ENCODE assay signal across 2 cellular contexts in the genomic region with DNA sequence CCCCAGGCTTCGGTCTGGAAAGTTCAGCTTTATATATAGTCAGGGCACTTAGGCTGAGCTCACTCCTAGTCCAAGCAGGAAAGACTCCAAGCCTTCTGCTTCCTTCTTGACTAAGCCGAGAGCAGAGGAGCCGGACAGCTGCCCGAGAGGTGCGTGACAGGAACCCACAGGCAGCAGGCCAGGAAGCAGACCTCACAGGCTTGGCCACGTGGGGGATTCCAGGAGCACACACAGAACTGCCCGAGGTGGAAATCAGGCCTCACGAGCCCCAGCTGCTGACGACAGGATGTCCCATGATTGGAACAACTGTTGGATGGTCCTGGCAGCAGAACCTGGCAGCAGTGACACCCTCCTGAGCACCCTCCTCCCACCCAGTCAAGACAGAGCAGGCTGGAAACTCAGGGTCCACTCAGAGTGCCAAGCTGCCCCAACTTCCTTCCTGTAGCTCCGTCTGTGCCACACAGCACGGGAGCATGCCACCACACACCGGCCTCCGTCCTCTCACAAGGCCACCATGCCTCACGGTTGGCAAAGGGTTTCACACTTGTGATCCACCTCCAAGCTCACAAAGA.
TF ChIP-seq lines count a peak whose summit lies in the region.

No MANE protein-coding gene starts in this region.

TF ChIP-seq in liver, 16 proteins besides CTCF, POLR2A, EP300 and RAD21:
- no peak for TF ChIP-seq HNF4A (conservative IDR thresholded peaks at IDR 0.05)
- no peak for TF ChIP-seq HNF4G (IDR thresholded peaks at IDR 0.05)
- TF ChIP-seq, protein P1, sequence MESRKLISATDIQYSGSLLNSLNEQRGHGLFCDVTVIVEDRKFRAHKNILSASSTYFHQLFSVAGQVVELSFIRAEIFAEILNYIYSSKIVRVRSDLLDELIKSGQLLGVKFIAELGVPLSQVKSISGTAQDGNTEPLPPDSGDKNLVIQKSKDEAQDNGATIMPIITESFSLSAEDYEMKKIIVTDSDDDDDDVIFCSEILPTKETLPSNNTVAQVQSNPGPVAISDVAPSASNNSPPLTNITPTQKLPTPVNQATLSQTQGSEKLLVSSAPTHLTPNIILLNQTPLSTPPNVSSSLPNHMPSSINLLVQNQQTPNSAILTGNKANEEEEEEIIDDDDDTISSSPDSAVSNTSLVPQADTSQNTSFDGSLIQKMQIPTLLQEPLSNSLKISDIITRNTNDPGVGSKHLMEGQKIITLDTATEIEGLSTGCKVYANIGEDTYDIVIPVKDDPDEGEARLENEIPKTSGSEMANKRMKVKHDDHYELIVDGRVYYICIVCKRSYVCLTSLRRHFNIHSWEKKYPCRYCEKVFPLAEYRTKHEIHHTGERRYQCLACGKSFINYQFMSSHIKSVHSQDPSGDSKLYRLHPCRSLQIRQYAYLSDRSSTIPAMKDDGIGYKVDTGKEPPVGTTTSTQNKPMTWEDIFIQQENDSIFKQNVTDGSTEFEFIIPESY (IDR thresholded peaks at IDR 0.05), result no peak
- no peak for TF ChIP-seq REST (IDR thresholded peaks at IDR 0.05)
- no peak for TF ChIP-seq EGR1 (IDR thresholded peaks at IDR 0.05; ENCODE audit: low read depth in 2 of 2)
- no peak for TF ChIP-seq FOXA1 (IDR thresholded peaks at IDR 0.05)
- TF ChIP-seq, protein P2, sequence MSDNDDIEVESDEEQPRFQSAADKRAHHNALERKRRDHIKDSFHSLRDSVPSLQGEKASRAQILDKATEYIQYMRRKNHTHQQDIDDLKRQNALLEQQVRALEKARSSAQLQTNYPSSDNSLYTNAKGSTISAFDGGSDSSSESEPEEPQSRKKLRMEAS (IDR thresholded peaks at IDR 0.05), result no peak
- no peak for TF ChIP-seq SP1 (IDR thresholded peaks at IDR 0.05)

TF ChIP-seq in HepG2, 621 proteins besides CTCF, POLR2A, EP300 and RAD21:
- TF ChIP-seq ZNF121 (CRISPR knock-in tag; IDR thresholded peaks at IDR 0.05) (no peak), FOSL2 (CRISPR knock-in tag; IDR thresholded peaks at IDR 0.05) (no peak), RFXAP (CRISPR knock-in tag; IDR thresholded peaks at IDR 0.05; ENCODE audit: borderline replicate concordance) (no peak), CEBPZ (IDR thresholded peaks at IDR 0.05; ENCODE audit: low read length) (no peak), ZNF501 (CRISPR knock-in tag; IDR thresholded peaks at IDR 0.05) (no peak), JUNB (CRISPR knock-in tag; IDR thresholded peaks at IDR 0.05; ENCODE audit: borderline replicate concordance) (no peak), ZNF776 (CRISPR knock-in tag; IDR thresholded peaks at IDR 0.05) (no peak), PLRG1 (conservative IDR thresholded peaks at IDR 0.05) (no peak), ZNF549 (CRISPR knock-in tag; IDR thresholded peaks at IDR 0.05) (no peak), TAF15 (IDR thresholded peaks at IDR 0.05; ENCODE audit: low read depth, low read length, poor library complexity, severe bottlenecking) (no peak), ZNF30 (CRISPR knock-in tag; IDR thresholded peaks at IDR 0.05) (no peak), U2AF2 (IDR thresholded peaks at IDR 0.05; ENCODE audit: low read depth, low read length) (no peak), ZNF644 (CRISPR knock-in tag; IDR thresholded peaks at IDR 0.05; ENCODE audit: low read depth) (no peak), MEIS2 (CRISPR knock-in tag; IDR thresholded peaks at IDR 0.05) (no peak), NR1H2 (CRISPR knock-in tag; IDR thresholded peaks at IDR 0.05; ENCODE audit: borderline replicate concordance, low read depth) (no peak), MTA3 (CRISPR knock-in tag; IDR thresholded peaks at IDR 0.05) (no peak), ZNF232 (CRISPR knock-in tag; IDR thresholded peaks at IDR 0.05; ENCODE audit: borderline replicate concordance) (no peak), MAF1 (CRISPR knock-in tag; IDR thresholded peaks at IDR 0.05; ENCODE audit: borderline replicate concordance) (no peak)
- TF ChIP-seq, protein P3, sequence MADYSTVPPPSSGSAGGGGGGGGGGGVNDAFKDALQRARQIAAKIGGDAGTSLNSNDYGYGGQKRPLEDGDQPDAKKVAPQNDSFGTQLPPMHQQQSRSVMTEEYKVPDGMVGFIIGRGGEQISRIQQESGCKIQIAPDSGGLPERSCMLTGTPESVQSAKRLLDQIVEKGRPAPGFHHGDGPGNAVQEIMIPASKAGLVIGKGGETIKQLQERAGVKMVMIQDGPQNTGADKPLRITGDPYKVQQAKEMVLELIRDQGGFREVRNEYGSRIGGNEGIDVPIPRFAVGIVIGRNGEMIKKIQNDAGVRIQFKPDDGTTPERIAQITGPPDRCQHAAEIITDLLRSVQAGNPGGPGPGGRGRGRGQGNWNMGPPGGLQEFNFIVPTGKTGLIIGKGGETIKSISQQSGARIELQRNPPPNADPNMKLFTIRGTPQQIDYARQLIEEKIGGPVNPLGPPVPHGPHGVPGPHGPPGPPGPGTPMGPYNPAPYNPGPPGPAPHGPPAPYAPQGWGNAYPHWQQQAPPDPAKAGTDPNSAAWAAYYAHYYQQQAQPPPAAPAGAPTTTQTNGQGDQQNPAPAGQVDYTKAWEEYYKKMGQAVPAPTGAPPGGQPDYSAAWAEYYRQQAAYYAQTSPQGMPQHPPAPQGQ (CRISPR knock-in tag; IDR thresholded peaks at IDR 0.05; ENCODE audit: borderline replicate concordance), result no peak
- TF ChIP-seq, protein P2 (IDR thresholded peaks at IDR 0.05), result no peak
TF ChIP-seq in HepG2: peak in this region for 0.
